29 cellular contexts compared by ENCODE assay signal in genomic region chr13:37479901-37480300, GRCh38.
"Had no signal": no experiment of that assay in that cellular context is flagged by ENCODE, and none has a peak within 500 bp of the region (broad histone marks: within the 10 kb centered on the region; RNA-seq: fewer than 3 reads in every experiment).

No MANE protein-coding gene starts in this region.

- H3K4me1 ChIP-seq: left ventricle myocardium inferior, right atrium auricular region, spleen, suprapubic skin, tibial artery, upper lobe of right lung had no signal

- H3K4me3 Mint-ChIP-seq: activated naive CD8-positive, alpha-beta T cell; activated T-cell treated with anti-CD3 and anti-CD28 coated beads, Interleukin-2, amount 50 U/mL, for 72 hours; brain; neural crest cell; T-helper 1 cell treated with Interleukin-12 subunit alpha and Interleukin-12 subunit beta and Interleukin-4 antibody, amounts not matched to agents 30 μg/mL and 1 μg/mL, for 36 hours had no signal

- H3K27ac ChIP-seq: cardiac muscle cell, left ventricle myocardium inferior, right atrium auricular region, spleen, suprapubic skin, tibial artery, upper lobe of right lung, VCaP had no signal

- DNase-seq: activated CD4-positive, alpha-beta T cell treated with anti-CD3 and anti-CD28 coated beads for 4 hours; activated CD4-positive, alpha-beta T cell treated with anti-CD3 and anti-CD28 coated beads, Interleukin-2, amount 50 U/mL, for 4 hours; activated effector memory CD4-positive, alpha-beta T cell treated with Interleukin-2 at 50 U/mL for 16 hours; activated naive CD4-positive, alpha-beta T cell treated with Interleukin-2 at 50 U/mL for 16 hours; activated T-cell treated with anti-CD3 and anti-CD28 coated beads for 4 hours; activated T-cell treated with anti-CD3 and anti-CD28 coated beads, Interleukin-2, amount 50 U/mL, for 72 hours; aorta; cerebellar nuclear complex; cortex of kidney; islet precursor cell; left ventricle myocardium inferior; nucleus accumbens; spleen; stimulated activated naive CD4-positive, alpha-beta T cell; T-helper 9 cell; tibial artery; upper lobe of right lung had no signal

- H3K9me3 ChIP-seq: left ventricle myocardium inferior, right atrium auricular region, suprapubic skin, tibial artery, upper lobe of right lung had no signal

- H3K27me3 ChIP-seq: cardiac muscle cell, right atrium auricular region, spleen, suprapubic skin, tibial artery, upper lobe of right lung had no signal

- H3K4me3 ChIP-seq: cardiac muscle cell, left ventricle myocardium inferior, lung, right atrium auricular region, spleen, suprapubic skin, tibial artery, upper lobe of right lung had no signal

- H3K9me3 Mint-ChIP-seq: brain, neural crest cell had no signal

- H3K36me3 Mint-ChIP-seq: activated naive CD8-positive, alpha-beta T cell; brain had no signal

- FAIRE-seq: endothelial cell of umbilical vein, frontal cortex, TTC549 had no signal

- H3K27me3 Mint-ChIP-seq: activated naive CD8-positive, alpha-beta T cell had no signal

- ATAC-seq: activated T-cell treated with anti-CD3 and anti-CD28 coated beads, Interleukin-2, amount 50 U/mL, for 72 hours; upper lobe of right lung had no signal

- H3K36me3 ChIP-seq: cardiac muscle cell, left ventricle myocardium inferior, right atrium auricular region, spleen, suprapubic skin, tibial artery, upper lobe of right lung had no signal

- H3K27ac Mint-ChIP-seq: activated naive CD8-positive, alpha-beta T cell; activated T-cell treated with anti-CD3 and anti-CD28 coated beads, Interleukin-2, amount 50 U/mL, for 72 hours; T-helper 1 cell treated with Interleukin-12 subunit alpha and Interleukin-12 subunit beta and Interleukin-4 antibody, amounts not matched to agents 30 μg/mL and 1 μg/mL, for 36 hours had no signal
